8 cellular contexts compared by ENCODE assay signal in genomic region chr10:102072867-102073527, GRCh38. TPM values are rescaled to one million over a fixed set of nuclear protein-coding genes. Genes with fewer than 3 reads are reported as not detected.
DNase-seq lines count a peak whose midpoint lies in the region; ATAC-seq and TF ChIP-seq lines count a peak whose summit lies in the region.

No MANE protein-coding gene starts in this region.

- BruUV-seq in HCT116 (replicated peaks; lab: Mats Ljungman, UMichigan): no TSS peak

- no peaks in the 10 kb centered on the region for H3K27me3 Mint-ChIP-seq in CD4-positive, alpha-beta T cell

- no peaks in the 10 kb centered on the region for H3K36me3 Mint-ChIP-seq in CD4-positive, alpha-beta T cell (ENCODE audit: low read depth)

- ATAC-seq in CD4-positive, alpha-beta T cell (ENCODE audit: poor library complexity): peak; percentile 98
- ATAC-seq in HCT116 (peak; percentile 96), left lobe of liver (peak; percentile 99), HG02973 (IDR thresholded peaks at IDR 0.05; ENCODE audit: unreplicated experiment) (no peak)

- no peak overlapping the region for H2AFZ ChIP-seq in HCT116 (ENCODE audit: low read depth, low read length, poor library complexity, severe bottlenecking)

- TF ChIP-seq CTCF in CD4-positive, alpha-beta T cell (IDR thresholded peaks at IDR 0.05): peak; percentile 81
- TF ChIP-seq CTCF in HCT116 (IDR thresholded peaks at IDR 0.05 in 2 of 3, conservative IDR thresholded peaks at IDR 0.05 in 1 of 3; ENCODE audit: borderline replicate concordance in 1 of 3, insufficient read depth in 1 of 3, low read depth in 2 of 3, low read length in 2 of 3): peak in 2 of 3 experiments; percentile 100; a peak in 4 of 6 replicates

- peaks cover 6% of the 10 kb centered on the region; the same call in 1 of the 2 replicates for H3K79me2 ChIP-seq in HCT116 (ENCODE audit: insufficient read depth, low read length)

- intact Hi-C loops in CD4-positive, alpha-beta T cell (cut with DNase I, micrococcal nuclease): loop anchor here (1.0 to 5.0 kb wide), 7 partner anchors 40 to 861 kb away; no protein-coding TSS in a partner anchor
- intact Hi-C loops in HCT116 (cut with micrococcal nuclease): loop anchor here (1.0 to 2.0 kb wide), 7 partner anchors 63 to 858 kb away; no protein-coding TSS in a partner anchor

- no peaks in the 10 kb centered on the region for H3K9me3 Mint-ChIP-seq in CD4-positive, alpha-beta T cell

- peak; percentile 68 to 79 (median 74) for DNase-seq in CD4-positive, alpha-beta T cell
- DNase-seq in HCT116 (ENCODE audit: low read depth, low spot score) (peak; percentile 87), NCI-H446 (lab: John Stamatoyannopoulos, UW) (peak; percentile 10 to 74), cerebellar cortex (ENCODE audit: low spot score) (peak; percentile 88), left lobe of liver (ENCODE audit: low spot score) (peak; percentile 77)
- peak; percentile 76 for DNase-seq in activated CD4-positive, alpha-beta T cell treated with anti-CD3 and anti-CD28 coated beads for 24 hours (ENCODE audit: low read depth in 2 of 2)
- DNase-seq in stimulated activated CD4-positive, alpha-beta T cell treated with anti-CD3 and anti-CD28 coated beads, Interleukin-4, amount 100 ng/mL, for 48 hours (ENCODE audit: low read depth in 2 of 2): peak; percentile 74 to 77

- H4K20me1 ChIP-seq in HCT116 (ENCODE audit: insufficient read depth): no peaks in the 10 kb centered on the region

- H3K9me2 ChIP-seq in HCT116 (ENCODE audit: insufficient read depth): no peaks in the 10 kb centered on the region

- 0 out of 4 replicates have a peak, but pooled peaks cover 0 to 1% of the 10 kb centered on the region in 2 experiments for H3K36me3 ChIP-seq in HCT116 (ENCODE audit: control insufficient read depth in 1 of 2, insufficient read depth in 2 of 2, low read length in 2 of 2)

- RAD21 ChIA-PET in HCT116 (lab: Charles Lee; ENCODE audit: low non-redundant PET in 1 of 2, low total read pairs in 2 of 2, uncharacterized antibody in 2 of 2, unreplicated experiment in 2 of 2): interaction anchor here (0.6 to 1.7 kb wide), 8 partner anchors 15 to 859 kb away, joined by 3 to 9 read pairs (median 4); no protein-coding TSS in a partner anchor

- H3K27me3 ChIP-seq in CD4-positive, alpha-beta T cell (ENCODE audit: control insufficient read depth, insufficient read depth, low read length): no peaks in the 10 kb centered on the region
- peaks cover 1% of the 10 kb centered on the region; the same call in 1 of the 2 replicates for H3K27me3 ChIP-seq in HCT116 (ENCODE audit: insufficient read depth, low read length)

- no peak for TF ChIP-seq POLR2A in HCT116 (IDR thresholded peaks at IDR 0.05; ENCODE audit: borderline replicate concordance, extremely low read depth, insufficient read depth, insufficient read length)

- no peak for TF ChIP-seq RAD21 in HCT116 (IDR thresholded peaks at IDR 0.05; ENCODE audit: low read depth)

- H3K27ac Mint-ChIP-seq in CD4-positive, alpha-beta T cell: no peak overlapping the region

- H3K4me3 Mint-ChIP-seq in CD4-positive, alpha-beta T cell: no peak overlapping the region

- POLR2A ChIA-PET in CD4-positive, alpha-beta T cell (lab: Charles Lee): interaction anchor here (0.6 to 0.7 kb wide), 2 partner anchors 188 to 237 kb away, joined by 3 read pairs; no protein-coding TSS in a partner anchor
- POLR2A ChIA-PET in HCT116 (lab: Charles Lee): interaction anchor here (1.0 to 1.4 kb wide), 2 partner anchors 17 to 42 kb away, joined by 3 to 6 read pairs; no protein-coding TSS in a partner anchor

- peaks cover 5 to 6% of the 10 kb centered on the region in 2 experiments; a peak in 2 of 4 replicates for H3K4me1 ChIP-seq in HCT116 (ENCODE audit: control insufficient read depth in 1 of 2, insufficient read depth in 2 of 2, low read length in 2 of 2)

- CTCF ChIA-PET in CD4-positive, alpha-beta T cell (lab: Charles Lee): interaction anchor here (0.7 to 2.5 kb wide), 17 partner anchors 10 to 232 kb away, joined by 3 to 11 read pairs (median 4); no protein-coding TSS in a partner anchor
- CTCF ChIA-PET in HCT116 (lab: Charles Lee): interaction anchor here (0.6 to 6.3 kb wide), 24 partner anchors 8 to 859 kb away, joined by 3 to 90 read pairs (median 6); partner anchors contain the start of genes ARMH3, NOLC1 and OGA

- no peak overlapping the region for H3K9ac ChIP-seq in HCT116 (ENCODE audit: low read length)

- no peaks in the 10 kb centered on the region for H3K9me3 ChIP-seq in CD4-positive, alpha-beta T cell (ENCODE audit: control insufficient read depth, low read length)
- no peaks in the 10 kb centered on the region for H3K9me3 ChIP-seq in HCT116 (ENCODE audit: control insufficient read depth in 1 of 2, insufficient read depth in 1 of 2, low read depth in 1 of 2, low read length in 2 of 2)

- no peak overlapping the region for H3K4me2 ChIP-seq in HCT116 (ENCODE audit: low read length)

- no peak overlapping the region for H3K27ac ChIP-seq in CD4-positive, alpha-beta T cell (ENCODE audit: low read depth, low read length)
- no peak overlapping the region for H3K27ac ChIP-seq in HCT116 (ENCODE audit: low read depth, low read length)

- no peaks in the 10 kb centered on the region for H3K4me1 Mint-ChIP-seq in CD4-positive, alpha-beta T cell (ENCODE audit: low read depth)

- H3K4me3 ChIP-seq in HCT116 (replicated peaks in 1 of 2; ENCODE audit: low read depth in 1 of 2, low read length in 2 of 2): no peak overlapping the region

TF ChIP-seq in HCT116, 20 proteins besides CTCF, POLR2A, EP300 and RAD21:
- TF ChIP-seq EZH2 (IDR thresholded peaks at IDR 0.05) (no peak), CBX3 (IDR thresholded peaks at IDR 0.05; ENCODE audit: low read depth) (no peak), YY1 (IDR thresholded peaks at IDR 0.05; ENCODE audit: extremely low read depth, insufficient replicate concordance, low read depth, low read length) (peak; percentile 71)

RNA-seq across cellular contexts. Expression of gene HPS6, which starts 7.8 kb away (rescaled TPM):
- 10 to 100 TPM; 12.8 to 15.0 TPM for total RNA-seq in CD4-positive, alpha-beta T cell
- total RNA-seq in HCT116 (2021; ENCODE audit: unreplicated experiment): 31.7 TPM
- polyA plus RNA-seq in HCT116 (2012): 16.4 and 20.0 TPM in 2 replicates
- total RNA-seq in left lobe of liver: 10.3 TPM

RNA-seq across cellular contexts. Expression of gene ARMH3, which starts 17.0 kb away (rescaled TPM):
- total RNA-seq in CD4-positive, alpha-beta T cell: 10 to 100 TPM; 17.7 to 18.9 TPM
- total RNA-seq in HCT116 (2021; ENCODE audit: unreplicated experiment): 30.4 TPM
- polyA plus RNA-seq in HCT116 (2012): 19.3 and 19.9 TPM in 2 replicates
- 13.6 TPM for total RNA-seq in left lobe of liver

RNA-seq across cellular contexts. Expression of gene LDB1, which starts 47.2 kb away (rescaled TPM):
- total RNA-seq in CD4-positive, alpha-beta T cell: 100 to 1,000 TPM; 116 to 117 TPM
- total RNA-seq in HCT116 (2021; ENCODE audit: unreplicated experiment): 63.9 TPM
- 55.1 and 61.6 TPM in 2 replicates for polyA plus RNA-seq in HCT116 (2012)
- 15.8 TPM for total RNA-seq in left lobe of liver

RNA-seq across cellular contexts. Expression of gene PPRC1, which starts 59.8 kb away (rescaled TPM):
- total RNA-seq in CD4-positive, alpha-beta T cell: 10 to 100 TPM; 22.0 to 22.9 TPM
- total RNA-seq in HCT116 (2021; ENCODE audit: unreplicated experiment): 93.0 TPM
- polyA plus RNA-seq in HCT116 (2012): 54.7 and 57.7 TPM in 2 replicates
- 6.9 TPM for total RNA-seq in left lobe of liver
